In genomic region chr1:158961178-158961577, GRCh38 we compare ENCODE assay signal across 27 cellular contexts. TPM values are rescaled to one million over a fixed set of nuclear protein-coding genes. Genes with fewer than 3 reads are reported as not detected.
"Had no signal": no experiment of that assay in that cellular context is flagged by ENCODE, and none has a peak within 500 bp of the region (broad histone marks: within the 10 kb centered on the region; RNA-seq: fewer than 3 reads in every experiment).

No MANE protein-coding gene starts in this region.

- H3K4me1 ChIP-seq: adrenal gland, tibial nerve had no signal

- ATAC-seq: left lobe of liver; stimulated activated naive CD8-positive, alpha-beta T cell treated with anti-CD3 and anti-CD28 coated beads, Interleukin-15, Interleukin-2, amounts not matched to agents 100 U/mL and 50 U/mL, for 24 hours; WTC11 had no signal

- DNase-seq: activated CD4-positive, alpha-beta T cell treated with anti-CD3 and anti-CD28 coated beads, Interleukin-2, amount 10 ng/mL, durations not matched to agents 7 days and 5 days; activated CD8-positive, alpha-beta memory T cell treated with anti-CD3 and anti-CD28 coated beads for 24 hours; activated CD8-positive, alpha-beta memory T cell treated with anti-CD3 and anti-CD28 coated beads, Interleukin-2, amount 50 U/mL, for 48 hours; activated naive CD4-positive, alpha-beta T cell treated with anti-CD3 and anti-CD28 coated beads, Interleukin-2, amount 10 ng/mL, durations not matched to agents 7 days and 5 days; adrenal gland; dorsolateral prefrontal cortex; endodermal cell; foreskin melanocyte; glutamatergic neuron; hippocampal formation; occipital lobe; retina; SK-N-SH; stimulated activated CD4-positive, alpha-beta T cell treated with anti-CD3 and anti-CD28 coated beads, Interleukin-12 subunit alpha, Interleukin-12 subunit beta, amount 100 ng/mL, for 4 hours; stimulated activated CD4-positive, alpha-beta T cell treated with anti-CD3 and anti-CD28 coated beads, Interleukin-1b, Interleukin-23, amount 100 ng/mL, for 48 hours; stimulated activated CD8-positive, alpha-beta memory T cell treated with anti-CD3 and anti-CD28 coated beads, Interleukin-4, amount 100 ng/mL, for 48 hours; stimulated activated naive CD8-positive, alpha-beta T cell treated with anti-CD3 and anti-CD28 coated beads, Interleukin-15, Interleukin-2, amounts not matched to agents 100 U/mL and 50 U/mL, for 24 hours; substantia nigra had no signal

- H3K36me3 Mint-ChIP-seq: mesothelial cell of epicardium, WTC11 had no signal

- H3K36me3 ChIP-seq: adrenal gland, cardiac muscle cell, tibial nerve had no signal

- H3K9me3 Mint-ChIP-seq: mesothelial cell of epicardium, WTC11 had no signal

- H3K27ac ChIP-seq: adrenal gland, cardiac muscle cell, dorsolateral prefrontal cortex, tibial nerve had no signal

- H3K27me3 ChIP-seq: cardiac muscle cell, tibial nerve had no signal

- H3K4me3 ChIP-seq: adrenal gland, cardiac muscle cell, dorsolateral prefrontal cortex, lung, tibial nerve had no signal

- H3K4me1 Mint-ChIP-seq: activated CD4-positive, alpha-beta T cell treated with anti-CD3 and anti-CD28 coated beads, Interleukin-2, amount 10 ng/mL, durations not matched to agents 7 days and 5 days; activated naive CD4-positive, alpha-beta T cell treated with anti-CD3 and anti-CD28 coated beads, Interleukin-2, amount 10 ng/mL, durations not matched to agents 7 days and 5 days; mesothelial cell of epicardium; WTC11 had no signal

- H3K4me3 Mint-ChIP-seq: activated CD4-positive, alpha-beta T cell treated with anti-CD3 and anti-CD28 coated beads, Interleukin-2, amount 10 ng/mL, durations not matched to agents 7 days and 5 days; activated naive CD4-positive, alpha-beta T cell treated with anti-CD3 and anti-CD28 coated beads, Interleukin-2, amount 10 ng/mL, durations not matched to agents 7 days and 5 days; endodermal cell; mesothelial cell of epicardium; T-helper 2 cell treated with Interferon-gamma antibody and Interleukin-4, amounts not matched to agents 5 μg/mL and 100 μg/mL, for 36 hours; WTC11 had no signal

- H3K9me3 ChIP-seq: adrenal gland, SK-N-SH had no signal

- H3K27ac Mint-ChIP-seq: activated CD4-positive, alpha-beta T cell treated with anti-CD3 and anti-CD28 coated beads, Interleukin-2, amount 10 ng/mL, durations not matched to agents 7 days and 5 days; activated naive CD4-positive, alpha-beta T cell treated with anti-CD3 and anti-CD28 coated beads, Interleukin-2, amount 10 ng/mL, durations not matched to agents 7 days and 5 days; endodermal cell; mesothelial cell of epicardium; T-helper 2 cell treated with Interferon-gamma antibody and Interleukin-4, amounts not matched to agents 5 μg/mL and 100 μg/mL, for 36 hours; WTC11 had no signal

RNA-seq across cellular contexts. Expression of gene PYHIN1, which starts 29.8 kb away (rescaled TPM):
- total RNA-seq: cardiac muscle cell, endodermal cell, epithelial cell of proximal tubule, fibroblast of lung, occipital lobe, WTC11 had no signal
